ENCODE assay signal across 29 cellular contexts in the genomic region with DNA sequence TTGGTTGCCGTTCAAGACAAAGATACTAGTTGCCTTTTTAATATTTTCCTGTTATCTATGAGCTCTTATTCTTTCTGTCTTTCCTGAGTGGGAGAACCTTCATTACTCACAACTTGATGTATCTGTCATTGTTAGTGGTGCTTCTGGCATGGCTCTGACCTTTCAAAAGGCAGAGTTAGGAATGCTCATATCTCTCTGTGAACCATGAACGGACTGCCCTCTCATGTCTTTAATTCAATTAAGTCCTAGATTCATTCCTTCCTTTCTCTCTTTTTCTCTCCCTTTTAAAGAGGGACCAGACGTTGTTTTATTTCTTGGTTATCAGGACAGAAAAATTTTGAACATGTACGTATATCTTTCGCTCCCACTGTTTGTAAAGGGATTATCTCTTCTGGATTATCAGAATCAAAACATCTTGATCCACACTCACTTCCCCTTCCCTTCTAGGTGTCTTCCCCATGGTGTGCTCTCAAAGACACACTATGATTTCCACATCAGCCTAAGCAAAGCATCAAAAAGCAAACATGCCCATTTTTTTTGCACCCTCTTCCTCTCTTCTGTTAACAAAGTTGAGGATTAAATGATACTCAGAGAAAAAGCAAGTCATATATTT.
DNase-seq lines count a peak whose midpoint lies in the region; FAIRE-seq and TF ChIP-seq lines count a peak whose summit lies in the region.
"Had no signal": no experiment of that assay in that cellular context is flagged by ENCODE, and none has a peak within 500 bp of the region (broad histone marks: within the 10 kb centered on the region; RNA-seq: fewer than 3 reads in every experiment).

No MANE protein-coding gene starts in this region.

- H3K79me2 ChIP-seq in astrocyte (ENCODE audit: insufficient read depth, low read length), result peaks cover 62% of the 10 kb centered on the region

- H3K9me3 ChIP-seq in HEK293 (ENCODE audit: control insufficient read depth, insufficient read depth, low read depth, low read length) (no peaks in the 10 kb centered on the region), astrocyte (ENCODE audit: insufficient read depth, low read depth, low read length) (no peaks in the 10 kb centered on the region), mesodermal cell (ENCODE audit: control insufficient read depth, low read length) (no peaks in the 10 kb centered on the region), esophagus squamous epithelium (no peaks in the 10 kb centered on the region)
- H3K9me3 ChIP-seq: breast epithelium, mucosa of descending colon, tibial artery had no signal

- H3K27ac ChIP-seq in HEK293 (ENCODE audit: extremely low read depth, low read depth, low read length) (no peak overlapping the region), astrocyte (ENCODE audit: low read depth, low read length) (no peak overlapping the region), mesodermal cell (ENCODE audit: low read depth, low read length, severe bottlenecking) (peak overlapping the region; percentile 31), esophagus squamous epithelium (peak overlapping the region in 2 of 4 donors; percentile 46 to 72)
- H3K27ac ChIP-seq: neural progenitor cell had no signal

- no peaks in the 10 kb centered on the region for H3K27me3 ChIP-seq in astrocyte (ENCODE audit: insufficient read depth, low read length)
- H3K27me3 ChIP-seq in esophagus squamous epithelium, result no peaks in the 10 kb centered on the region
- H3K27me3 ChIP-seq: breast epithelium, neural progenitor cell, tibial artery had no signal

- peak; percentile 38 for DNase-seq in COLO829 (ENCODE audit: low spot score)
- no peak for DNase-seq in astrocyte (ENCODE audit: low read depth)
- no peak for DNase-seq in activated CD4-positive, alpha-beta memory T cell treated with anti-CD3 and anti-CD28 coated beads for 36 hours
- DNase-seq in esophagus squamous epithelium (lab: John Stamatoyannopoulos, UW), result no peak
- DNase-seq in activated CD8-positive, alpha-beta memory T cell treated with anti-CD3 and anti-CD28 coated beads, Interleukin-2, amount 50 U/mL, for 4 hours, result no peak
- DNase-seq: activated CD4-positive, alpha-beta T cell treated with anti-CD3 and anti-CD28 coated beads for 4 hours; activated CD8-positive, alpha-beta memory T cell treated with anti-CD3 and anti-CD28 coated beads, Interleukin-2, amount 10 ng/mL, durations not matched to agents 7 days and 5 days; CD8-positive, alpha-beta memory T cell; DMS79; GOT3; Karpas-422; mucosa of descending colon; NCI-H1092; NCI-H2029 treated with DMSO at 0.1 percent for 48 hours; NCI-H510A; RPMI8226; stimulated activated CD4-positive, alpha-beta T cell treated with anti-CD3 and anti-CD28 coated beads, Interleukin-2, amount 100 ng/mL, for 24 hours; stimulated activated naive CD4-positive, alpha-beta T cell; tibial artery had no signal

- H4K20me1 ChIP-seq in astrocyte (ENCODE audit: insufficient read depth, low read length), result peaks cover 40% of the 10 kb centered on the region

- H3K9ac ChIP-seq in astrocyte (ENCODE audit: low read length), result no peak overlapping the region
- H3K9ac ChIP-seq: neural progenitor cell had no signal

- H3K36me3 ChIP-seq in HEK293 (ENCODE audit: control insufficient read depth in 2 of 2, insufficient read depth in 1 of 2, low read length in 2 of 2), result no peaks in the 10 kb centered on the region
- H3K36me3 ChIP-seq in astrocyte (ENCODE audit: insufficient read depth, low read length), result no peaks in the 10 kb centered on the region
- H3K36me3 ChIP-seq in mesodermal cell (ENCODE audit: control insufficient read depth, insufficient read depth, low read length), result no peaks in the 10 kb centered on the region
- no peaks in the 10 kb centered on the region for H3K36me3 ChIP-seq in esophagus squamous epithelium
- H3K36me3 ChIP-seq: breast epithelium, neural progenitor cell, tibial artery had no signal

- intact Hi-C loops in activated CD4-positive, alpha-beta memory T cell treated with anti-CD3 and anti-CD28 coated beads for 36 hours (cut with micrococcal nuclease), result no loop called here
- intact Hi-C loops in esophagus squamous epithelium (cut with DNase I), result no loop called here

- TF ChIP-seq POLR2A in esophagus squamous epithelium (IDR thresholded peaks at IDR 0.05), result no peak

- FAIRE-seq in astrocyte (lab: Jason Lieb, UNC), result peak; percentile 26
- FAIRE-seq: endothelial cell of umbilical vein, GM12892, TTC549 had no signal

- no peaks in the 10 kb centered on the region for H3K27me3 Mint-ChIP-seq in astrocyte (ENCODE audit: low read depth, unreplicated experiment)
- no peaks in the 10 kb centered on the region for H3K27me3 Mint-ChIP-seq in activated CD4-positive, alpha-beta memory T cell treated with anti-CD3 and anti-CD28 coated beads for 36 hours
- H3K27me3 Mint-ChIP-seq: activated CD8-positive, alpha-beta memory T cell treated with anti-CD3 and anti-CD28 coated beads, Interleukin-2, amount 10 ng/mL, durations not matched to agents 7 days and 5 days; activated T-helper 17 cell treated with anti-CD3 and anti-CD28 coated beads, Interleukin-2, amount 50 U/mL, for 72 hours; dendritic cell treated with granulocyte-macrophage colony-stimulating factor and Interleukin-4, amounts not matched to agents 40 ng/mL and 50 ng/mL, for 4 days; progenitor cell of endocrine pancreas had no signal

- 93 to 100% methylated on average over 3 to 4 of the region's 5 CpGs for WGBS in mesodermal cell (ENCODE audit: insufficient coverage in 2 of 2), 2 experiments
- 62 to 76% methylated on average over 5 of the region's 5 CpGs for WGBS in esophagus squamous epithelium, 2 donors

- no peak overlapping the region for H2AFZ ChIP-seq in astrocyte (ENCODE audit: low read depth, low read length)
- H2AFZ ChIP-seq: neural progenitor cell had no signal

- peaks cover 4% of the 10 kb centered on the region for H3K36me3 Mint-ChIP-seq in astrocyte (ENCODE audit: low read depth, unreplicated experiment)
- no peaks in the 10 kb centered on the region for H3K36me3 Mint-ChIP-seq in activated CD4-positive, alpha-beta memory T cell treated with anti-CD3 and anti-CD28 coated beads for 36 hours
- H3K36me3 Mint-ChIP-seq: activated CD8-positive, alpha-beta memory T cell treated with anti-CD3 and anti-CD28 coated beads, Interleukin-2, amount 10 ng/mL, durations not matched to agents 7 days and 5 days; CD8-positive, alpha-beta memory T cell; neural progenitor cell had no signal

- no peak overlapping the region for H3K27ac Mint-ChIP-seq in astrocyte (ENCODE audit: unreplicated experiment)
- no peak overlapping the region for H3K27ac Mint-ChIP-seq in activated CD4-positive, alpha-beta memory T cell treated with anti-CD3 and anti-CD28 coated beads for 36 hours
- H3K27ac Mint-ChIP-seq: activated CD8-positive, alpha-beta memory T cell treated with anti-CD3 and anti-CD28 coated beads, Interleukin-2, amount 10 ng/mL, durations not matched to agents 7 days and 5 days; activated T-helper 17 cell treated with anti-CD3 and anti-CD28 coated beads, Interleukin-2, amount 50 U/mL, for 72 hours; dendritic cell treated with granulocyte-macrophage colony-stimulating factor and Interleukin-4, amounts not matched to agents 40 ng/mL and 50 ng/mL, for 4 days; neural progenitor cell; progenitor cell of endocrine pancreas had no signal

- CTCF ChIA-PET in HEK293 (lab: Yijun Ruan, JAX), result no interaction called here
- CTCF ChIA-PET in activated CD4-positive, alpha-beta memory T cell treated with anti-CD3 and anti-CD28 coated beads for 36 hours (lab: Charles Lee), result interaction anchor here (0.7 kb wide), 1 partner anchor 1948 kb away, joined by 3 read pairs; no protein-coding TSS in a partner anchor

- H3K4me3 Mint-ChIP-seq in astrocyte (ENCODE audit: unreplicated experiment), result no peak overlapping the region
- H3K4me3 Mint-ChIP-seq in activated CD4-positive, alpha-beta memory T cell treated with anti-CD3 and anti-CD28 coated beads for 36 hours, result no peak overlapping the region
- H3K4me3 Mint-ChIP-seq: activated CD8-positive, alpha-beta memory T cell treated with anti-CD3 and anti-CD28 coated beads, Interleukin-2, amount 10 ng/mL, durations not matched to agents 7 days and 5 days; activated T-helper 17 cell treated with anti-CD3 and anti-CD28 coated beads, Interleukin-2, amount 50 U/mL, for 72 hours; CD8-positive, alpha-beta memory T cell; dendritic cell treated with granulocyte-macrophage colony-stimulating factor and Interleukin-4, amounts not matched to agents 40 ng/mL and 50 ng/mL, for 4 days; neural progenitor cell had no signal

- peaks cover 64% of the 10 kb centered on the region for H3K4me1 Mint-ChIP-seq in astrocyte (ENCODE audit: low read depth, unreplicated experiment)
- peaks cover 41% of the 10 kb centered on the region for H3K4me1 Mint-ChIP-seq in activated CD4-positive, alpha-beta memory T cell treated with anti-CD3 and anti-CD28 coated beads for 36 hours (ENCODE audit: low read depth)

- POLR2A ChIA-PET in HEK293 (lab: Yijun Ruan, JAX), result no interaction called here
- POLR2A ChIA-PET in activated CD4-positive, alpha-beta memory T cell treated with anti-CD3 and anti-CD28 coated beads for 36 hours (lab: Charles Lee), result interaction anchor here (0.5 kb wide), 1 partner anchor 151 kb away, joined by 4 read pairs; no protein-coding TSS in a partner anchor

- no peaks in the 10 kb centered on the region for H3K9me3 Mint-ChIP-seq in astrocyte (ENCODE audit: unreplicated experiment)
- H3K9me3 Mint-ChIP-seq in activated CD4-positive, alpha-beta memory T cell treated with anti-CD3 and anti-CD28 coated beads for 36 hours, result no peaks in the 10 kb centered on the region
- H3K9me3 Mint-ChIP-seq: activated T-helper 17 cell treated with anti-CD3 and anti-CD28 coated beads, Interleukin-2, amount 50 U/mL, for 72 hours; CD8-positive, alpha-beta memory T cell; dendritic cell treated with granulocyte-macrophage colony-stimulating factor and Interleukin-4, amounts not matched to agents 40 ng/mL and 50 ng/mL, for 4 days; neural progenitor cell had no signal

- H3K4me1 ChIP-seq in HEK293 (ENCODE audit: control insufficient read depth, insufficient read depth, low read length), result peaks cover 15% of the 10 kb centered on the region
- peaks cover 21% of the 10 kb centered on the region for H3K4me1 ChIP-seq in astrocyte (ENCODE audit: insufficient read depth, low read length)
- peaks cover 37% of the 10 kb centered on the region for H3K4me1 ChIP-seq in mesodermal cell (ENCODE audit: control insufficient read depth, insufficient read depth, low read length, poor library complexity, severe bottlenecking)
- H3K4me1 ChIP-seq in esophagus squamous epithelium, result peaks cover 6 to 75% (median 26%) of the 10 kb centered on the region in 3 donors

- TF ChIP-seq CTCF in HEK293 (tag by site-specific recombination; IDR thresholded peaks at IDR 0.05) (no peak), astrocyte (IDR thresholded peaks at IDR 0.05; ENCODE audit: insufficient read depth, low read depth, low read length) (no peak), esophagus squamous epithelium (IDR thresholded peaks at IDR 0.05) (no peak)

- no peak overlapping the region for H3K4me2 ChIP-seq in astrocyte (ENCODE audit: low read length)
- H3K4me2 ChIP-seq: neural progenitor cell had no signal

- H3K4me3 ChIP-seq in HEK293 (ENCODE audit: low read depth, low read length) (no peak overlapping the region), astrocyte (ENCODE audit: insufficient read depth, low read depth, low read length) (no peak overlapping the region), mesodermal cell (ENCODE audit: extremely low read depth, insufficient read depth, low read length, poor library complexity, severe bottlenecking) (no peak overlapping the region), esophagus squamous epithelium (no peak overlapping the region)
- H3K4me3 ChIP-seq: breast epithelium, mucosa of descending colon, neural progenitor cell, tibial artery had no signal
